In the genomic region with DNA sequence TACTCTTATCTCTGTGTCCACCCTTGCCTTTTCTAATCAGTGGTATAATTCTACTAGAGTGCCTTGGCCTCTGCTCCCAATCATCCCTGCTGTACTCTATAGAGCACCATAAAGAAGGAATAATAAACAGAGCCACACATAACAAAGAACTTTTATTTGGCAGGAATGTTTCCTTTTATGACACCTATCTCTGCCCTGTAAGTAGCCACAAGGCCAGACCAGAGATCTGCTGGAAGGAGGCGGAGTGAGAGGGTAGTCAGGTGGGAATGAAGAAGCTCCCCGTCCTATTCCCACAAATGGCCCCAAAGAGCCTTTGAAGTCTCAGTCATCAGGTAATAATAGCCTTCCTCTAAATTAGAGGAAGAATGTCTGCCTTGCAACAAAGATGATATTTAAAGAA, we compare ENCODE assay signal across 23 cellular contexts. TPM values are rescaled to one million over a fixed set of nuclear protein-coding genes. Genes with fewer than 3 reads are reported as not detected.
DNase-seq lines count a peak whose midpoint lies in the region; ATAC-seq, FAIRE-seq and TF ChIP-seq lines count a peak whose summit lies in the region.
"Had no signal": no experiment of that assay in that cellular context is flagged by ENCODE, and none has a peak within 500 bp of the region (broad histone marks: within the 10 kb centered on the region; RNA-seq: fewer than 3 reads in every experiment).

No MANE protein-coding gene starts in this region.

- no peaks in the 10 kb centered on the region for H3K27me3 Mint-ChIP-seq in HFFc6 (ENCODE audit: insufficient read depth)
- H3K27me3 Mint-ChIP-seq in natural killer cell treated with Interleukin-12 subunit alpha and Interleukin-12 subunit beta and Interleukin-15 and Interleukin-18, amount 100 ng/mL, for 72 hours: no peaks in the 10 kb centered on the region
- H3K27me3 Mint-ChIP-seq: B cell had no signal

- H3K4me3 Mint-ChIP-seq in HFFc6: no peak overlapping the region
- no peak overlapping the region for H3K4me3 Mint-ChIP-seq in natural killer cell treated with Interleukin-12 subunit alpha and Interleukin-12 subunit beta and Interleukin-15 and Interleukin-18, amount 100 ng/mL, for 72 hours
- H3K4me3 Mint-ChIP-seq: activated CD4-positive, alpha-beta T cell treated with anti-CD3 and anti-CD28 coated beads for 36 hours; activated CD8-positive, alpha-beta T cell treated with anti-CD3 and anti-CD28 coated beads, Interleukin-2, amount 10 ng/mL, durations not matched to agents 7 days and 5 days; B cell; CD8-positive, alpha-beta T cell; T-helper 2 cell treated with Interferon-gamma antibody and Interleukin-4, amounts not matched to agents 5 μg/mL and 100 μg/mL, for 36 hours had no signal

- H3K4me1 ChIP-seq in colonic mucosa (no peaks in the 10 kb centered on the region), mucosa of descending colon (ENCODE audit: low read depth) (peaks cover 38% of the 10 kb centered on the region), kidney (ENCODE audit: control insufficient read depth in 1 of 2, insufficient read depth in 1 of 2, low read depth in 1 of 2, low read length in 2 of 2) (peaks cover 8 to 9% of the 10 kb centered on the region in 2 donors)

- no peak for FAIRE-seq in kidney (lab: Jason Lieb, UNC)
- FAIRE-seq: K562 had no signal

- H3K36me3 Mint-ChIP-seq in HFFc6 (ENCODE audit: low read depth): no peaks in the 10 kb centered on the region
- no peaks in the 10 kb centered on the region for H3K36me3 Mint-ChIP-seq in activated naive CD4-positive, alpha-beta T cell treated with anti-CD3 and anti-CD28 coated beads, Interleukin-2, amount 50 U/mL, for 72 hours
- no peaks in the 10 kb centered on the region for H3K36me3 Mint-ChIP-seq in natural killer cell treated with Interleukin-12 subunit alpha and Interleukin-12 subunit beta and Interleukin-15 and Interleukin-18, amount 100 ng/mL, for 72 hours
- H3K36me3 Mint-ChIP-seq: CD8-positive, alpha-beta T cell had no signal

- H3K27ac ChIP-seq in AG04450 (ENCODE audit: low read depth, low read length): peak overlapping the region; percentile 33
- H3K27ac ChIP-seq in colonic mucosa: peak overlapping the region; percentile 53
- no peak overlapping the region for H3K27ac ChIP-seq in kidney (ENCODE audit: low read depth in 2 of 2, low read length in 2 of 2)
- H3K27ac ChIP-seq: thyroid gland had no signal

- H3K4me3 ChIP-seq in AG04450 (ENCODE audit: low read depth, low read length): no peak overlapping the region
- no peak overlapping the region for H3K4me3 ChIP-seq in colonic mucosa
- no peak overlapping the region for H3K4me3 ChIP-seq in mucosa of descending colon
- H3K4me3 ChIP-seq in kidney (ENCODE audit: low read length in 2 of 2): no peak overlapping the region
- H3K4me3 ChIP-seq: K562, stomach, thyroid gland had no signal

- ATAC-seq in mucosa of descending colon: peak; percentile 92
- ATAC-seq in activated naive CD4-positive, alpha-beta T cell treated with anti-CD3 and anti-CD28 coated beads, Interleukin-2, amount 50 U/mL, for 72 hours: no peak
- no peak for ATAC-seq in stimulated activated naive CD8-positive, alpha-beta T cell treated with anti-CD3 and anti-CD28 coated beads, Interleukin-15, Interleukin-2, amounts not matched to agents 100 U/mL and 50 U/mL, for 24 hours
- ATAC-seq in natural killer cell treated with Interleukin-12 subunit alpha and Interleukin-12 subunit beta and Interleukin-15 and Interleukin-18, amount 100 ng/mL, for 72 hours: no peak
- ATAC-seq: activated CD4-positive, alpha-beta T cell treated with anti-CD3 and anti-CD28 coated beads for 36 hours; activated CD8-positive, alpha-beta T cell treated with anti-CD3 and anti-CD28 coated beads, Interleukin-2, amount 10 ng/mL, durations not matched to agents 7 days and 5 days; CD8-positive, alpha-beta T cell; K562 had no signal

- H3K27me3 ChIP-seq in AG04450 (ENCODE audit: control insufficient read depth, insufficient read depth, low read length) (no peaks in the 10 kb centered on the region), colonic mucosa (no peaks in the 10 kb centered on the region)
- H3K27me3 ChIP-seq: stomach, thyroid gland had no signal

- POLR2A ChIA-PET in AG04450 (lab: Yijun Ruan, JAX): interaction anchor here (0.6 to 1.6 kb wide), 2 partner anchors 24 to 31 kb away, joined by 5 to 6 read pairs; no protein-coding TSS in a partner anchor

- CTCF ChIA-PET in AG04450 (lab: Charles Lee): interaction anchor here (0.6 kb wide), 1 partner anchor 12 kb away, joined by 3 read pairs; no protein-coding TSS in a partner anchor

- DNase-seq in AG04450 (ENCODE audit: low read depth, low spot score): no peak
- no peak for DNase-seq in HFFc6
- DNase-seq in colonic mucosa: peak; percentile 33
- DNase-seq in mucosa of descending colon: peak in 2 of 3 donors; percentile 31 to 38
- DNase-seq in activated naive CD4-positive, alpha-beta T cell treated with anti-CD3 and anti-CD28 coated beads, Interleukin-2, amount 50 U/mL, for 72 hours (ENCODE audit: low spot score in 2 of 2): no peak
- DNase-seq in stimulated activated naive CD8-positive, alpha-beta T cell treated with anti-CD3 and anti-CD28 coated beads, Interleukin-15, Interleukin-2, amounts not matched to agents 100 U/mL and 50 U/mL, for 24 hours: no peak
- no peak for DNase-seq in natural killer cell treated with Interleukin-12 subunit alpha and Interleukin-12 subunit beta and Interleukin-15 and Interleukin-18, amount 100 ng/mL, for 72 hours (ENCODE audit: low spot score)
- DNase-seq in kidney: no peak
- DNase-seq: activated CD4-positive, alpha-beta T cell treated with anti-CD3 and anti-CD28 coated beads for 36 hours; activated CD8-positive, alpha-beta T cell treated with anti-CD3 and anti-CD28 coated beads, Interleukin-2, amount 10 ng/mL, durations not matched to agents 7 days and 5 days; activated effector memory CD4-positive, alpha-beta T cell treated with Interleukin-2 at 50 U/mL for 16 hours; activated T-cell treated with anti-CD3 and anti-CD28 coated beads for 4 hours; CD8-positive, alpha-beta T cell; NCI-H2029; NCI-H2227 treated with DMSO at 0.1 percent for 48 hours; stimulated activated CD4-positive, alpha-beta T cell treated with anti-CD3 and anti-CD28 coated beads, Interleukin-1b, Interleukin-23, amount 100 ng/mL, for 48 hours; stimulated activated CD8-positive, alpha-beta memory T cell treated with anti-CD3 and anti-CD28 coated beads, Interleukin-4, amount 100 ng/mL, for 48 hours; stomach; thyroid gland had no signal

- 0 out of 2 replicates have a peak overlapping the region, but pooled peaks have one; percentile 67 for H3K27ac Mint-ChIP-seq in HFFc6
- H3K27ac Mint-ChIP-seq in activated naive CD4-positive, alpha-beta T cell treated with anti-CD3 and anti-CD28 coated beads, Interleukin-2, amount 50 U/mL, for 72 hours: no peak overlapping the region
- no peak overlapping the region for H3K27ac Mint-ChIP-seq in natural killer cell treated with Interleukin-12 subunit alpha and Interleukin-12 subunit beta and Interleukin-15 and Interleukin-18, amount 100 ng/mL, for 72 hours
- H3K27ac Mint-ChIP-seq: activated CD4-positive, alpha-beta T cell treated with anti-CD3 and anti-CD28 coated beads for 36 hours; activated CD8-positive, alpha-beta T cell treated with anti-CD3 and anti-CD28 coated beads, Interleukin-2, amount 10 ng/mL, durations not matched to agents 7 days and 5 days; B cell; CD8-positive, alpha-beta T cell; T-helper 2 cell treated with Interferon-gamma antibody and Interleukin-4, amounts not matched to agents 5 μg/mL and 100 μg/mL, for 36 hours had no signal

- H3K36me3 ChIP-seq in colonic mucosa (no peaks in the 10 kb centered on the region), mucosa of descending colon (ENCODE audit: low read depth) (no peaks in the 10 kb centered on the region), kidney (ENCODE audit: control insufficient read depth in 1 of 2, insufficient read depth in 2 of 2, low read length in 2 of 2) (no peaks in the 10 kb centered on the region)
- H3K36me3 ChIP-seq: stomach, thyroid gland had no signal

- H3K9ac ChIP-seq in colonic mucosa (ENCODE audit: low read depth in 2 of 2, low read length in 2 of 2) (no peak overlapping the region), kidney (ENCODE audit: low read length in 2 of 2) (no peak overlapping the region)

- no peak for TF ChIP-seq CTCF in AG04450 (IDR thresholded peaks at IDR 0.05; ENCODE audit: low read depth, low read length)
- no peak for TF ChIP-seq CTCF in HFFc6 (IDR thresholded peaks at IDR 0.05)
- no peak for TF ChIP-seq CTCF in colonic mucosa (IDR thresholded peaks at IDR 0.05)
- no peak for TF ChIP-seq CTCF in mucosa of descending colon (IDR thresholded peaks at IDR 0.05)
- no peak for TF ChIP-seq CTCF in kidney (IDR thresholded peaks at IDR 0.05; ENCODE audit: borderline replicate concordance, extremely low read depth, insufficient read depth)

- H3K4me1 Mint-ChIP-seq in HFFc6 (ENCODE audit: low read depth): peaks cover 68% of the 10 kb centered on the region
- H3K4me1 Mint-ChIP-seq in natural killer cell treated with Interleukin-12 subunit alpha and Interleukin-12 subunit beta and Interleukin-15 and Interleukin-18, amount 100 ng/mL, for 72 hours (ENCODE audit: low read depth in 2 of 2): no peaks in the 10 kb centered on the region
- H3K4me1 Mint-ChIP-seq: activated CD4-positive, alpha-beta T cell treated with anti-CD3 and anti-CD28 coated beads for 36 hours; B cell had no signal

- H3K9me3 ChIP-seq in AG04450 (ENCODE audit: control insufficient read depth, insufficient read depth, low read length): no peaks in the 10 kb centered on the region
- no peaks in the 10 kb centered on the region for H3K9me3 ChIP-seq in colonic mucosa
- no peaks in the 10 kb centered on the region for H3K9me3 ChIP-seq in mucosa of descending colon
- H3K9me3 ChIP-seq in kidney (ENCODE audit: control insufficient read depth in 1 of 2, low read length in 2 of 2): no peaks in the 10 kb centered on the region
- H3K9me3 ChIP-seq: stomach, thyroid gland had no signal

- intact Hi-C loops in colonic mucosa (cut with DNase I): no loop called here
- intact Hi-C loops in mucosa of descending colon (cut with DNase I, micrococcal nuclease): no loop called here
- intact Hi-C loops in kidney (cut with DNase I): no loop called here

- no peaks in the 10 kb centered on the region for H3K9me3 Mint-ChIP-seq in HFFc6
- H3K9me3 Mint-ChIP-seq in activated naive CD4-positive, alpha-beta T cell treated with anti-CD3 and anti-CD28 coated beads, Interleukin-2, amount 50 U/mL, for 72 hours: no peaks in the 10 kb centered on the region
- H3K9me3 Mint-ChIP-seq in natural killer cell treated with Interleukin-12 subunit alpha and Interleukin-12 subunit beta and Interleukin-15 and Interleukin-18, amount 100 ng/mL, for 72 hours: no peaks in the 10 kb centered on the region
- H3K9me3 Mint-ChIP-seq: CD8-positive, alpha-beta T cell; T-helper 2 cell treated with Interferon-gamma antibody and Interleukin-4, amounts not matched to agents 5 μg/mL and 100 μg/mL, for 36 hours had no signal

RNA-seq across cellular contexts. Expression of gene WLS, which starts 32.7 kb away (rescaled TPM):
- polyA plus RNA-seq in AG04450 (2011; rRNA removed) (391 and 417 TPM in 2 replicates), kidney (ENCODE audit: insufficient read depth, low read depth, low replicate concordance) (92.3 TPM)
- 543 and 563 TPM in 2 replicates for polyA minus RNA-seq in AG04450 (2011; rRNA and poly(A)+ RNA removed)
- total RNA-seq in HFFc6 (2021; fragmentation: NEBNext Ultra II Directional; extraction: Animal tissue kit (Norgen Biotek cat#: 25700)): 10 to 100 TPM; 39.4 to 52.0 (median 42.3) TPM
- total RNA-seq in colonic mucosa (100 to 1,000 TPM in 1 of 2 donors, 10 to 100 TPM in 1; 88.3 to 116 TPM), mucosa of descending colon (100 to 1,000 TPM; 100 to 182 (median 118) TPM), kidney (147 TPM)
- total RNA-seq in activated naive CD4-positive, alpha-beta T cell treated with anti-CD3 and anti-CD28 coated beads, Interleukin-2, amount 50 U/mL, for 72 hours: not detected
- total RNA-seq in natural killer cell treated with Interleukin-12 subunit alpha and Interleukin-12 subunit beta and Interleukin-15 and Interleukin-18, amount 100 ng/mL, for 72 hours: not detected
- total RNA-seq: activated CD4-positive, alpha-beta T cell treated with anti-CD3 and anti-CD28 coated beads for 36 hours; activated CD8-positive, alpha-beta T cell treated with anti-CD3 and anti-CD28 coated beads, Interleukin-2, amount 10 ng/mL, durations not matched to agents 7 days and 5 days; B cell; CD8-positive, alpha-beta T cell; OCI-LY7 had no signal
- polyA plus RNA-seq: K562 had no signal

Comparison
In these comparisons a context has a peak if more than half of its experiments do, and no peak if none do; other contexts are left out.
1. DNase-seq: peak in colonic mucosa (single experiment) and mucosa of descending colon (2 of 3); none in AG04450 (single experiment), HFFc6 (single experiment), activated naive CD4-positive, alpha-beta T cell treated with anti-CD3 and anti-CD28 coated beads, Interleukin-2, amount 50 U/mL, for 72 hours (0 of 2), stimulated activated naive CD8-positive, alpha-beta T cell treated with anti-CD3 and anti-CD28 coated beads, Interleukin-15, Interleukin-2, amounts not matched to agents 100 U/mL and 50 U/mL, for 24 hours (single experiment), natural killer cell treated with Interleukin-12 subunit alpha and Interleukin-12 subunit beta and Interleukin-15 and Interleukin-18, amount 100 ng/mL, for 72 hours (single experiment) and kidney (single experiment).
2. H3K27ac ChIP-seq: peak in AG04450 (single experiment) and colonic mucosa (single experiment); none in kidney (0 of 2).
3. RNA of gene WLS, which starts 32.7 kb away (total RNA-seq): 147 TPM in kidney (single experiment), 100 to 182 TPM in mucosa of descending colon, 88.3 to 116 TPM in colonic mucosa and 39.4 to 52.0 TPM in HFFc6; not detected in activated naive CD4-positive, alpha-beta T cell treated with anti-CD3 and anti-CD28 coated beads, Interleukin-2, amount 50 U/mL, for 72 hours and not detected in natural killer cell treated with Interleukin-12 subunit alpha and Interleukin-12 subunit beta and Interleukin-15 and Interleukin-18, amount 100 ng/mL, for 72 hours; every median in the first group is over 10 times any median in the second.